Comparison of ENCODE assay signal across 2 cellular contexts in the genomic region with DNA sequence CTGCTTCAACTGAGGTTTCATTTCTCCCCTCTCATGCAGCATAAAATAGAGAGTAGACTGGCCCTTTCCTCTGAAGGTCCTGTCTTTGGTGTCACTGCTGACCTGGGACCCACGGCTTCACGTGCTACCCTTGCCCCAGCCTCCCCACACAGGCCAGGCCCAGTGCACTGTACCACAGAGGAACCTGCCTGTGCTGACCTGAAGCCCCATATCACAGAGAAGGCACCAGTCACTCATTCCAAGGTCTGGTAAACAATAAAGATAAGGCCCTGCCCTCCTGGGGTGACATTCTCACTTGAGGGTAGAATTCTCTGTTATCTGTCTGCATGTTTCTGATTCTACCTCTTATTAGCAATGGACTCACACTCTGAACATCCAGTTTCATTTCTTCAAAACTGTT.
TF ChIP-seq lines count a peak whose summit lies in the region.

No MANE protein-coding gene starts in this region.

TF ChIP-seq in HEK293T, 16 proteins besides CTCF, POLR2A, EP300 and RAD21:
- TF ChIP-seq NFRKB (IDR thresholded peaks at IDR 0.05) = no peak
- TF ChIP-seq SP1 (IDR thresholded peaks at IDR 0.05) = no peak
- TF ChIP-seq, protein P1, sequence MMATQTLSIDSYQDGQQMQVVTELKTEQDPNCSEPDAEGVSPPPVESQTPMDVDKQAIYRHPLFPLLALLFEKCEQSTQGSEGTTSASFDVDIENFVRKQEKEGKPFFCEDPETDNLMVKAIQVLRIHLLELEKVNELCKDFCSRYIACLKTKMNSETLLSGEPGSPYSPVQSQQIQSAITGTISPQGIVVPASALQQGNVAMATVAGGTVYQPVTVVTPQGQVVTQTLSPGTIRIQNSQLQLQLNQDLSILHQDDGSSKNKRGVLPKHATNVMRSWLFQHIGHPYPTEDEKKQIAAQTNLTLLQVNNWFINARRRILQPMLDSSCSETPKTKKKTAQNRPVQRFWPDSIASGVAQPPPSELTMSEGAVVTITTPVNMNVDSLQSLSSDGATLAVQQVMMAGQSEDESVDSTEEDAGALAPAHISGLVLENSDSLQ (IDR thresholded peaks at IDR 0.05) = 0 out of 2 replicates have a peak, but pooled peaks have one; percentile 3

TF ChIP-seq in H1, 55 proteins besides CTCF, POLR2A, EP300 and RAD21:
- no peak for TF ChIP-seq TAF1 (IDR thresholded peaks at IDR 0.05; ENCODE audit: low read depth, low read length)
- TF ChIP-seq SP4 (IDR thresholded peaks at IDR 0.05; ENCODE audit: low read length) = no peak
- no peak for TF ChIP-seq CHD2 (IDR thresholded peaks at IDR 0.05; ENCODE audit: low read length)
- no peak for TF ChIP-seq TCF12 (IDR thresholded peaks at IDR 0.05; ENCODE audit: low read depth, low read length)
- no peak for TF ChIP-seq SIRT6 (IDR thresholded peaks at IDR 0.05; ENCODE audit: low read length)
- no peak for TF ChIP-seq CHD1 (IDR thresholded peaks at IDR 0.05; ENCODE audit: low read depth, low read length)
- no peak for TF ChIP-seq EZH2 (IDR thresholded peaks at IDR 0.05; ENCODE audit: low read depth, low read length, severe bottlenecking)
- TF ChIP-seq, protein P2, sequence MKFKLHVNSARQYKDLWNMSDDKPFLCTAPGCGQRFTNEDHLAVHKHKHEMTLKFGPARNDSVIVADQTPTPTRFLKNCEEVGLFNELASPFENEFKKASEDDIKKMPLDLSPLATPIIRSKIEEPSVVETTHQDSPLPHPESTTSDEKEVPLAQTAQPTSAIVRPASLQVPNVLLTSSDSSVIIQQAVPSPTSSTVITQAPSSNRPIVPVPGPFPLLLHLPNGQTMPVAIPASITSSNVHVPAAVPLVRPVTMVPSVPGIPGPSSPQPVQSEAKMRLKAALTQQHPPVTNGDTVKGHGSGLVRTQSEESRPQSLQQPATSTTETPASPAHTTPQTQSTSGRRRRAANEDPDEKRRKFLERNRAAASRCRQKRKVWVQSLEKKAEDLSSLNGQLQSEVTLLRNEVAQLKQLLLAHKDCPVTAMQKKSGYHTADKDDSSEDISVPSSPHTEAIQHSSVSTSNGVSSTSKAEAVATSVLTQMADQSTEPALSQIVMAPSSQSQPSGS (IDR thresholded peaks at IDR 0.05; ENCODE audit: low read length) = no peak
- TF ChIP-seq ASH2L (IDR thresholded peaks at IDR 0.05; ENCODE audit: low read length) = no peak
- no peak for TF ChIP-seq SUZ12 (IDR thresholded peaks at IDR 0.05; ENCODE audit: low read length)
- TF ChIP-seq ZNF274 (IDR thresholded peaks at IDR 0.05; ENCODE audit: borderline replicate concordance, extremely low read depth, low read length) = no peak
- TF ChIP-seq BRCA1 (IDR thresholded peaks at IDR 0.05; ENCODE audit: low read depth, low read length) = no peak
- TF ChIP-seq FOSL1 (IDR thresholded peaks at IDR 0.05; ENCODE audit: insufficient read depth, low read depth, low read length) = no peak
- no peak for TF ChIP-seq TEAD4 (IDR thresholded peaks at IDR 0.05; ENCODE audit: low read depth, low read length)
- TF ChIP-seq HDAC2 (IDR thresholded peaks at IDR 0.05; ENCODE audit: borderline replicate concordance in 1 of 2, low read depth in 2 of 2, low read length in 2 of 2) = no peak
- TF ChIP-seq, protein P3, sequence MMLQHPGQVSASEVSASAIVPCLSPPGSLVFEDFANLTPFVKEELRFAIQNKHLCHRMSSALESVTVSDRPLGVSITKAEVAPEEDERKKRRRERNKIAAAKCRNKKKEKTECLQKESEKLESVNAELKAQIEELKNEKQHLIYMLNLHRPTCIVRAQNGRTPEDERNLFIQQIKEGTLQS (IDR thresholded peaks at IDR 0.05; ENCODE audit: insufficient read depth, low read depth, low read length) = no peak
- TF ChIP-seq CBX5 (IDR thresholded peaks at IDR 0.05; ENCODE audit: low read depth, low read length) = no peak
- TF ChIP-seq BCL11A (IDR thresholded peaks at IDR 0.05; ENCODE audit: low read depth in 2 of 2, low read length in 2 of 2) = no peak
- no peak for TF ChIP-seq JUN (IDR thresholded peaks at IDR 0.05; ENCODE audit: low read depth, low read length)
